Comparison of ENCODE assay signal across 13 cellular contexts in the genomic region with DNA sequence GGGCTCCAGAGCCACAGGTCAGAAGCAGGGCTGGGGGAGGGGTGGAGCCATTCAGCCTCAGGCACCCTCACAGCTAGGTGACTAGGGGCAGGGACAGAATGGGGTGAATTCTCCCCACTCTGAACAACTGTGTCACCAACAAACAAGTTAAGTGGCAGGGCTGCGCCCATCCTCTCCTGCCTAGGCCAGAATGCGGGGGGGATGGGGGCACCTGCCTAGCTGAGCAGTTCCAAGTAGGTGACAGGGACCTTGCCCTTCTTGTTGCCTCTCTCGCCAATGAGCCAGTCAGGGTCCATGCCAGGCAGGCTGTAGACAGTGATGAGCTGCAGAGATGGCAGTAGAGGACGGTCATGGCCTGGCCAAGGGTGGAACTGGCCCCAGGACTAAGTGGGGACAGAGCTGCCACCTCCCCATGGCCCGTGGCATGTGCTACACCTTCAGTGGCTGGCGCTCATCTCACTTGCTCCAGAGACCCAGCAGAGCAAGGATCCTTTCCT.
"Had no signal": no experiment of that assay in that cellular context is flagged by ENCODE, and none has a peak within 500 bp of the region (broad histone marks: within the 10 kb centered on the region; RNA-seq: fewer than 3 reads in every experiment).

No MANE protein-coding gene starts in this region.

- ATAC-seq: activated CD4-positive, alpha-beta T cell treated with anti-CD3 and anti-CD28 coated beads for 36 hours; esophagus mucosa had no signal

- H3K27ac Mint-ChIP-seq: activated CD4-positive, alpha-beta memory T cell treated with anti-CD3 and anti-CD28 coated beads, Interleukin-2, amount 10 ng/mL, durations not matched to agents 7 days and 5 days; activated CD4-positive, alpha-beta T cell treated with anti-CD3 and anti-CD28 coated beads for 36 hours; activated naive CD8-positive, alpha-beta T cell treated with anti-CD3 and anti-CD28 coated beads, Interleukin-2, amount 10 ng/mL, durations not matched to agents 7 days and 5 days had no signal

- DNase-seq: activated CD4-positive, alpha-beta memory T cell treated with anti-CD3 and anti-CD28 coated beads, Interleukin-2, amount 10 ng/mL, durations not matched to agents 7 days and 5 days; activated CD4-positive, alpha-beta T cell treated with anti-CD3 and anti-CD28 coated beads for 36 hours; activated naive CD8-positive, alpha-beta T cell treated with anti-CD3 and anti-CD28 coated beads, Interleukin-2, amount 10 ng/mL, durations not matched to agents 7 days and 5 days; activated T-cell treated with anti-CD3 and anti-CD28 coated beads, Interleukin-2, amount 50 U/mL, for 72 hours; aorta; sigmoid colon; stimulated activated CD4-positive, alpha-beta T cell treated with anti-CD3 and anti-CD28 coated beads, Interleukin-2, amount 100 ng/mL, for 24 hours; stimulated activated naive CD4-positive, alpha-beta T cell; T-helper 9 cell had no signal

- FAIRE-seq: endometrium had no signal

- H3K4me3 Mint-ChIP-seq: activated CD4-positive, alpha-beta memory T cell treated with anti-CD3 and anti-CD28 coated beads, Interleukin-2, amount 10 ng/mL, durations not matched to agents 7 days and 5 days; activated CD4-positive, alpha-beta T cell treated with anti-CD3 and anti-CD28 coated beads for 36 hours; activated naive CD8-positive, alpha-beta T cell treated with anti-CD3 and anti-CD28 coated beads, Interleukin-2, amount 10 ng/mL, durations not matched to agents 7 days and 5 days; activated T-cell treated with anti-CD3 and anti-CD28 coated beads, Interleukin-2, amount 50 U/mL, for 72 hours had no signal

- H3K27me3 ChIP-seq: breast epithelium, sigmoid colon had no signal

- H3K27me3 Mint-ChIP-seq: activated CD4-positive, alpha-beta memory T cell treated with anti-CD3 and anti-CD28 coated beads, Interleukin-2, amount 10 ng/mL, durations not matched to agents 7 days and 5 days; activated CD4-positive, alpha-beta T cell treated with anti-CD3 and anti-CD28 coated beads for 36 hours; activated naive CD8-positive, alpha-beta T cell treated with anti-CD3 and anti-CD28 coated beads, Interleukin-2, amount 10 ng/mL, durations not matched to agents 7 days and 5 days; progenitor cell of endocrine pancreas had no signal

- H3K4me3 ChIP-seq: breast epithelium, sigmoid colon had no signal

- H3K4me1 Mint-ChIP-seq: activated CD4-positive, alpha-beta memory T cell treated with anti-CD3 and anti-CD28 coated beads, Interleukin-2, amount 10 ng/mL, durations not matched to agents 7 days and 5 days; activated CD4-positive, alpha-beta T cell treated with anti-CD3 and anti-CD28 coated beads for 36 hours had no signal

- H3K9me3 ChIP-seq: breast epithelium, sigmoid colon had no signal

- H3K4me1 ChIP-seq: breast epithelium had no signal

- H3K9me3 Mint-ChIP-seq: activated CD4-positive, alpha-beta memory T cell treated with anti-CD3 and anti-CD28 coated beads, Interleukin-2, amount 10 ng/mL, durations not matched to agents 7 days and 5 days; activated naive CD8-positive, alpha-beta T cell treated with anti-CD3 and anti-CD28 coated beads, Interleukin-2, amount 10 ng/mL, durations not matched to agents 7 days and 5 days; activated T-cell treated with anti-CD3 and anti-CD28 coated beads, Interleukin-2, amount 50 U/mL, for 72 hours had no signal
